In genomic region chr2:218317232-218317630, GRCh38 we compare ENCODE assay signal across 11 cellular contexts. TPM values are rescaled to one million over a fixed set of nuclear protein-coding genes. Genes with fewer than 3 reads are reported as not detected.
DNase-seq lines count a peak whose midpoint lies in the region; ATAC-seq lines count a peak whose summit lies in the region.
"Had no signal": no experiment of that assay in that cellular context is flagged by ENCODE, and none has a peak within 500 bp of the region (broad histone marks: within the 10 kb centered on the region; RNA-seq: fewer than 3 reads in every experiment).

No MANE protein-coding gene starts in this region.

- no CpG with 5 or more reads among the region's 3 CpGs for WGBS in trophoblast cell (ENCODE audit: extremely low coverage, insufficient coverage, insufficient read length)

- no peaks in the 10 kb centered on the region for H3K27me3 ChIP-seq in trophoblast cell (ENCODE audit: insufficient read depth, low read length)
- H3K27me3 ChIP-seq: tibial nerve had no signal

- no peak overlapping the region for H3K18ac ChIP-seq in trophoblast cell (ENCODE audit: low read length)

- peak overlapping the region; percentile 94 for H3K27ac Mint-ChIP-seq in activated CD4-positive, alpha-beta T cell treated with anti-CD3 and anti-CD28 coated beads, Interleukin-2, amount 10 ng/mL, durations not matched to agents 7 days and 5 days
- H3K27ac Mint-ChIP-seq in activated naive CD8-positive, alpha-beta T cell treated with anti-CD3 and anti-CD28 coated beads for 36 hours = peak overlapping the region; percentile 91

- H2AFZ ChIP-seq in trophoblast cell (ENCODE audit: insufficient read depth, low read length, poor library complexity) = no peak overlapping the region

- H3K9me3 Mint-ChIP-seq in activated CD4-positive, alpha-beta T cell treated with anti-CD3 and anti-CD28 coated beads, Interleukin-2, amount 10 ng/mL, durations not matched to agents 7 days and 5 days = no peaks in the 10 kb centered on the region
- no peaks in the 10 kb centered on the region for H3K9me3 Mint-ChIP-seq in activated naive CD8-positive, alpha-beta T cell treated with anti-CD3 and anti-CD28 coated beads for 36 hours

- peaks cover 38% of the 10 kb centered on the region for H3K4me1 Mint-ChIP-seq in activated CD4-positive, alpha-beta T cell treated with anti-CD3 and anti-CD28 coated beads, Interleukin-2, amount 10 ng/mL, durations not matched to agents 7 days and 5 days
- H3K4me1 Mint-ChIP-seq in activated naive CD8-positive, alpha-beta T cell treated with anti-CD3 and anti-CD28 coated beads for 36 hours = peaks cover 36% of the 10 kb centered on the region

- H3K4me3 Mint-ChIP-seq in activated CD4-positive, alpha-beta T cell treated with anti-CD3 and anti-CD28 coated beads, Interleukin-2, amount 10 ng/mL, durations not matched to agents 7 days and 5 days = no peak overlapping the region
- H3K4me3 Mint-ChIP-seq in activated naive CD8-positive, alpha-beta T cell treated with anti-CD3 and anti-CD28 coated beads for 36 hours = peak overlapping the region; percentile 74

- H3K23ac ChIP-seq in trophoblast cell (ENCODE audit: low read length) = no peak overlapping the region

- H4K12ac ChIP-seq in trophoblast cell (ENCODE audit: low read depth, low read length) = no peak overlapping the region

- no peak overlapping the region for H4K8ac ChIP-seq in trophoblast cell (ENCODE audit: low read depth, low read length)

- H2BK120ac ChIP-seq in trophoblast cell (ENCODE audit: insufficient read depth, low read length, poor library complexity) = no peak overlapping the region

- H3K36me3 ChIP-seq in trophoblast cell (ENCODE audit: control insufficient read depth in 1 of 2, insufficient read depth in 2 of 2, low read length in 2 of 2) = no peaks in the 10 kb centered on the region
- H3K36me3 ChIP-seq: tibial nerve had no signal

- no peaks in the 10 kb centered on the region for H3K9me3 ChIP-seq in trophoblast cell (ENCODE audit: insufficient read depth, low read depth, low read length)
- H3K9me3 ChIP-seq: tibial nerve had no signal

- no peak overlapping the region for H2BK12ac ChIP-seq in trophoblast cell (ENCODE audit: low read length)

- no peak overlapping the region for H3K4me2 ChIP-seq in trophoblast cell (ENCODE audit: low read length)

- H3K27me3 Mint-ChIP-seq in activated CD4-positive, alpha-beta T cell treated with anti-CD3 and anti-CD28 coated beads, Interleukin-2, amount 10 ng/mL, durations not matched to agents 7 days and 5 days = no peaks in the 10 kb centered on the region
- no peaks in the 10 kb centered on the region for H3K27me3 Mint-ChIP-seq in activated naive CD8-positive, alpha-beta T cell treated with anti-CD3 and anti-CD28 coated beads for 36 hours

- DNase-seq in activated CD4-positive, alpha-beta T cell treated with anti-CD3 and anti-CD28 coated beads, Interleukin-2, amount 10 ng/mL, durations not matched to agents 7 days and 5 days = no peak
- no peak for DNase-seq in activated CD4-positive, alpha-beta T cell treated with anti-CD3 and anti-CD28 coated beads for 48 hours
- no peak for DNase-seq in activated naive CD8-positive, alpha-beta T cell treated with anti-CD3 and anti-CD28 coated beads for 36 hours
- DNase-seq in trophoblast cell (peak; percentile 72 to 83), cerebellum (ENCODE audit: low spot score) (no peak)
- DNase-seq: midbrain, NCI-H2081 had no signal

- no peak overlapping the region for H3K27ac ChIP-seq in trophoblast cell (ENCODE audit: low read depth, low read length)
- H3K27ac ChIP-seq: tibial nerve had no signal

- peaks cover 3 to 9% of the 10 kb centered on the region in 2 experiments for H3K4me1 ChIP-seq in trophoblast cell (ENCODE audit: control insufficient read depth in 1 of 2, insufficient read depth in 2 of 2, low read length in 2 of 2)

- CTCF ChIA-PET in activated CD4-positive, alpha-beta T cell treated with anti-CD3 and anti-CD28 coated beads, Interleukin-2, amount 10 ng/mL, durations not matched to agents 7 days and 5 days (lab: Charles Lee) = interaction anchor here (1.0 to 2.1 kb wide), 7 partner anchors 9 to 79 kb away, joined by 3 to 8 read pairs (median 3); no protein-coding TSS in a partner anchor

- H3K4me3 ChIP-seq in trophoblast cell (ENCODE audit: low read depth, low read length) = no peak overlapping the region
- H3K4me3 ChIP-seq: tibial nerve had no signal

- H4K91ac ChIP-seq in trophoblast cell (ENCODE audit: low read depth, low read length) = no peak overlapping the region

- POLR2A ChIA-PET in activated CD4-positive, alpha-beta T cell treated with anti-CD3 and anti-CD28 coated beads, Interleukin-2, amount 10 ng/mL, durations not matched to agents 7 days and 5 days (lab: Charles Lee) = no interaction called here

- H3K14ac ChIP-seq in trophoblast cell (ENCODE audit: low read length) = no peak overlapping the region

- no peak overlapping the region for H2BK5ac ChIP-seq in trophoblast cell (ENCODE audit: low read depth, low read length, poor library complexity)

- no peak overlapping the region for H3K4ac ChIP-seq in trophoblast cell (ENCODE audit: low read depth, low read length)

- peaks cover 3% of the 10 kb centered on the region for H3K79me1 ChIP-seq in trophoblast cell (ENCODE audit: low read length)

- H3K9ac ChIP-seq in trophoblast cell (ENCODE audit: low read length) = no peak overlapping the region

- H2AK5ac ChIP-seq in trophoblast cell (ENCODE audit: low read length) = no peak overlapping the region

- no peaks in the 10 kb centered on the region for H3K79me2 ChIP-seq in trophoblast cell (ENCODE audit: control insufficient read depth, insufficient read depth, low read length, poor library complexity)

- no peak for ATAC-seq in GM21360 (IDR thresholded peaks at IDR 0.05; ENCODE audit: unreplicated experiment)

- H3K36me3 Mint-ChIP-seq in activated CD4-positive, alpha-beta T cell treated with anti-CD3 and anti-CD28 coated beads, Interleukin-2, amount 10 ng/mL, durations not matched to agents 7 days and 5 days (ENCODE audit: low read depth) = peaks cover 9% of the 10 kb centered on the region
- no peaks in the 10 kb centered on the region for H3K36me3 Mint-ChIP-seq in activated naive CD8-positive, alpha-beta T cell treated with anti-CD3 and anti-CD28 coated beads for 36 hours

RNA-seq across cellular contexts. Expression of gene TMBIM1, which starts 24.9 kb away (rescaled TPM):
- 100 to 1,000 TPM in 1 of 2 experiments, 10 to 100 TPM in 1; 99.3 to 101 TPM for total RNA-seq in activated CD4-positive, alpha-beta T cell treated with anti-CD3 and anti-CD28 coated beads, Interleukin-2, amount 10 ng/mL, durations not matched to agents 7 days and 5 days
- total RNA-seq in activated naive CD8-positive, alpha-beta T cell treated with anti-CD3 and anti-CD28 coated beads for 36 hours = 10 to 100 TPM; 47.5 to 52.2 TPM
- 192 and 203 TPM in 2 replicates for polyA plus RNA-seq in trophoblast cell (2013)
- total RNA-seq in cerebellum = 10.7 TPM

RNA-seq across cellular contexts. Expression of gene CATIP, which starts 39.4 kb away (rescaled TPM):
- not detected for total RNA-seq in activated CD4-positive, alpha-beta T cell treated with anti-CD3 and anti-CD28 coated beads, Interleukin-2, amount 10 ng/mL, durations not matched to agents 7 days and 5 days
- not detected for total RNA-seq in activated naive CD8-positive, alpha-beta T cell treated with anti-CD3 and anti-CD28 coated beads for 36 hours
- 0.14 and 0.17 TPM in 2 replicates for polyA plus RNA-seq in trophoblast cell (2013)
- 1.2 TPM for total RNA-seq in cerebellum
- total RNA-seq: aorta, MCF 10A, tibial nerve had no signal

RNA-seq across cellular contexts. Expression of gene PNKD, which starts 46.9 kb away (rescaled TPM):
- total RNA-seq in activated CD4-positive, alpha-beta T cell treated with anti-CD3 and anti-CD28 coated beads, Interleukin-2, amount 10 ng/mL, durations not matched to agents 7 days and 5 days = 10 to 100 TPM; 34.0 to 39.1 TPM
- 10 to 100 TPM; 23.6 to 25.1 TPM for total RNA-seq in activated naive CD8-positive, alpha-beta T cell treated with anti-CD3 and anti-CD28 coated beads for 36 hours
- polyA plus RNA-seq in trophoblast cell (2013) = 62.6 and 65.9 TPM in 2 replicates
- total RNA-seq in cerebellum = 12.2 TPM

RNA-seq across cellular contexts. Expression of gene AAMP, which starts 47.3 kb away (rescaled TPM):
- total RNA-seq in activated CD4-positive, alpha-beta T cell treated with anti-CD3 and anti-CD28 coated beads, Interleukin-2, amount 10 ng/mL, durations not matched to agents 7 days and 5 days = 10 to 100 TPM; 42.3 to 51.1 TPM
- total RNA-seq in activated naive CD8-positive, alpha-beta T cell treated with anti-CD3 and anti-CD28 coated beads for 36 hours = 10 to 100 TPM; 94.6 to 97.7 TPM
- polyA plus RNA-seq in trophoblast cell (2013) = 66.7 and 67.0 TPM in 2 replicates
- total RNA-seq in cerebellum = 52.1 TPM

RNA-seq across cellular contexts. Expression of gene GPBAR1, which starts 56.4 kb away (rescaled TPM):
- 1 to 10 TPM; 1.0 to 1.2 TPM for total RNA-seq in activated CD4-positive, alpha-beta T cell treated with anti-CD3 and anti-CD28 coated beads, Interleukin-2, amount 10 ng/mL, durations not matched to agents 7 days and 5 days
- under 1 TPM; 0.24 to 0.58 TPM for total RNA-seq in activated naive CD8-positive, alpha-beta T cell treated with anti-CD3 and anti-CD28 coated beads for 36 hours
- 0.23 and 0.40 TPM in 2 replicates for polyA plus RNA-seq in trophoblast cell (2013)
- total RNA-seq in cerebellum = 0.18 TPM

Comparison
In these comparisons a context has a peak if more than half of its experiments do, and no peak if none do; other contexts are left out.
1. DNase-seq: peak in trophoblast cell (2 of 2); none in activated CD4-positive, alpha-beta T cell treated with anti-CD3 and anti-CD28 coated beads, Interleukin-2, amount 10 ng/mL, durations not matched to agents 7 days and 5 days (single experiment), activated CD4-positive, alpha-beta T cell treated with anti-CD3 and anti-CD28 coated beads for 48 hours (single experiment), activated naive CD8-positive, alpha-beta T cell treated with anti-CD3 and anti-CD28 coated beads for 36 hours (single experiment) and cerebellum (single experiment).